ENCODE assay signal across 11 cellular contexts in genomic region chr13:41384749-41385503, GRCh38.
DNase-seq lines count a peak whose midpoint lies in the region; ATAC-seq, FAIRE-seq and TF ChIP-seq lines count a peak whose summit lies in the region.
"Had no signal": no experiment of that assay in that cellular context is flagged by ENCODE, and none has a peak within 500 bp of the region (broad histone marks: within the 10 kb centered on the region; RNA-seq: fewer than 3 reads in every experiment).

No MANE protein-coding gene starts in this region.

- H3K27me3 ChIP-seq in vagina, result no peaks in the 10 kb centered on the region

- H3K4me1 ChIP-seq in A549 (no peaks in the 10 kb centered on the region), vagina (no peaks in the 10 kb centered on the region)

- TF ChIP-seq POLR2A in A549 (IDR thresholded peaks at IDR 0.05; ENCODE audit: low read length) (no peak), vagina (IDR thresholded peaks at IDR 0.05) (no peak)

- DNase-seq in A549 (ENCODE audit: low read depth in 1 of 2, low spot score in 1 of 2) (peak in 1 of 2 experiments; percentile 2), foreskin melanocyte (peak; percentile 28), SIG-M5 treated with dmso at 0.1 percent for 504 hours (lab: John Stamatoyannopoulos, UW; ENCODE audit: unreplicated experiment) (no peak), NCI-H2029 treated with DMSO at 0.1 percent for 48 hours (lab: John Stamatoyannopoulos, UW) (no peak), nucleus accumbens (lab: John Stamatoyannopoulos, UW) (no peak), vagina (ENCODE audit: extremely low spot score in 2 of 2) (no peak)
- DNase-seq: activated naive CD4-positive, alpha-beta T cell treated with anti-CD3 and anti-CD28 coated beads, Interleukin-2, amount 50 U/mL, for 16 hours; NCI-H1092 treated with DMSO at 0.1 percent for 48 hours had no signal

- FAIRE-seq in A549 (lab: Jason Lieb, UNC), result no peak

- TF ChIP-seq EP300 in A549 (IDR thresholded peaks at IDR 0.05), result no peak

- no peak overlapping the region for H3K4me2 ChIP-seq in A549

- TF ChIP-seq CTCF in A549 (IDR thresholded peaks at IDR 0.05) (peak; percentile 33; the same call in 2 of the 3 replicates), GM12872 (IDR thresholded peaks at IDR 0.05; ENCODE audit: insufficient read depth, low read depth, low read length) (peak; percentile 35; the same call in 1 of the 3 replicates), vagina (IDR thresholded peaks at IDR 0.05) (no peak)

- H3K27ac ChIP-seq in A549 (no peak overlapping the region), vagina (no peak overlapping the region)
- H3K27ac ChIP-seq: SK-N-MC had no signal

- 75% methylated on average over 19 of the region's 20 CpGs for WGBS in A549 (ENCODE audit: missing lambda C conversion rate)

- H3K9me3 ChIP-seq in A549, result no peaks in the 10 kb centered on the region
- H3K9me3 ChIP-seq in vagina, result no peaks in the 10 kb centered on the region

- intact Hi-C loops in vagina (cut with DNase I), result no loop called here

- CTCF ChIA-PET in A549 (lab: Yijun Ruan, JAX), result interaction anchor here (0.7 to 3.5 kb wide), 4 partner anchors 10 to 268 kb away, joined by 3 to 14 read pairs (median 3); no protein-coding TSS in a partner anchor

- ATAC-seq in A549 (no peak), SK-N-SH treated with all-trans-retinoic acid at 6 μM for 48 hours (0 out of 3 replicates have a peak, but pooled peaks have one; percentile 31)

- no peak overlapping the region for H3K4me3 ChIP-seq in A549
- no peak overlapping the region for H3K4me3 ChIP-seq in vagina
- H3K4me3 ChIP-seq: SK-N-MC had no signal

- H3K36me3 ChIP-seq in vagina, result no peaks in the 10 kb centered on the region

- TF ChIP-seq RAD21 in A549 (conservative IDR thresholded peaks at IDR 0.05 in 1 of 2, IDR thresholded peaks at IDR 0.05 in 1 of 2), result peak; percentile 33 to 35; a peak in 4 of 5 replicates

- POLR2A ChIA-PET in A549 (lab: Yijun Ruan, JAX), result no interaction called here

TF ChIP-seq in A549, 52 proteins besides CTCF, POLR2A, EP300 and RAD21:
- TF ChIP-seq ZSCAN20 (CRISPR knock-in tag; IDR thresholded peaks at IDR 0.05), result no peak
- 0 out of 3 replicates have a peak, but pooled peaks have one; percentile 24 for TF ChIP-seq SMC3 (IDR thresholded peaks at IDR 0.05)
- no peak for TF ChIP-seq MAZ (IDR thresholded peaks at IDR 0.05; ENCODE audit: borderline replicate concordance, low read depth, low read length)
- no peak for TF ChIP-seq BHLHE40 (IDR thresholded peaks at IDR 0.05; ENCODE audit: low read depth, low read length)
- TF ChIP-seq E2F6 (IDR thresholded peaks at IDR 0.05; ENCODE audit: borderline replicate concordance, low read depth), result no peak
- no peak for TF ChIP-seq RARB (CRISPR knock-in tag; IDR thresholded peaks at IDR 0.05)

TF ChIP-seq in SK-N-SH treated with all-trans-retinoic acid at 6 μM for 48 hours, 23 proteins besides CTCF, POLR2A, EP300 and RAD21:
- TF ChIP-seq RARB (CRISPR knock-in tag; IDR thresholded peaks at IDR 0.05), result no peak
- no peak for TF ChIP-seq ZNF565 (CRISPR knock-in tag; conservative IDR thresholded peaks at IDR 0.05; ENCODE audit: low read depth)
- no peak for TF ChIP-seq SNAI2 (CRISPR knock-in tag; IDR thresholded peaks at IDR 0.05)
- TF ChIP-seq TCF4 (CRISPR knock-in tag; IDR thresholded peaks at IDR 0.05; ENCODE audit: borderline replicate concordance), result no peak
- no peak for TF ChIP-seq TOX (CRISPR knock-in tag; IDR thresholded peaks at IDR 0.05; ENCODE audit: borderline replicate concordance)
- no peak for TF ChIP-seq BACH2 (CRISPR knock-in tag; IDR thresholded peaks at IDR 0.05; ENCODE audit: borderline replicate concordance)
- TF ChIP-seq ARNTL (CRISPR knock-in tag; IDR thresholded peaks at IDR 0.05; ENCODE audit: borderline replicate concordance, low read depth), result no peak
- no peak for TF ChIP-seq PPARA (CRISPR knock-in tag; IDR thresholded peaks at IDR 0.05; ENCODE audit: borderline replicate concordance)
- TF ChIP-seq ESRRG (CRISPR knock-in tag; IDR thresholded peaks at IDR 0.05), result no peak
- TF ChIP-seq GLIS3 (CRISPR knock-in tag; IDR thresholded peaks at IDR 0.05), result no peak
- no peak for TF ChIP-seq ISL1 (CRISPR knock-in tag; IDR thresholded peaks at IDR 0.05)
- no peak for TF ChIP-seq ZNF8 (CRISPR knock-in tag; IDR thresholded peaks at IDR 0.05)

Comparison
In these comparisons a context has a peak if more than half of its experiments do, and no peak if none do; other contexts are left out.
1. CTCF ChIP-seq: peak in A549 (single experiment) and GM12872 (single experiment); none in vagina (0 of 3).